In genomic region chr5:1033178-1033577, GRCh38 we compare ENCODE assay signal across 18 cellular contexts. TPM values are rescaled to one million over a fixed set of nuclear protein-coding genes. Genes with fewer than 3 reads are reported as not detected.
DNase-seq lines count a peak whose midpoint lies in the region; ATAC-seq and TF ChIP-seq lines count a peak whose summit lies in the region.
"Had no signal": no experiment of that assay in that cellular context is flagged by ENCODE, and none has a peak within 500 bp of the region (broad histone marks: within the 10 kb centered on the region; RNA-seq: fewer than 3 reads in every experiment).

No MANE protein-coding gene starts in this region.

- H3K4me1 Mint-ChIP-seq in chondrocyte (ENCODE audit: low read depth): no peaks in the 10 kb centered on the region
- peaks cover 0 to 3% of the 10 kb centered on the region in 2 donors for H3K4me1 Mint-ChIP-seq in stimulated activated naive B cell treated with anti-CD40 and anti-IgM and Interleukin-4, amounts not matched to agents 10 μg/mL and 1 μg/mL and 100 μg/mL, for 72 hours
- H3K4me1 Mint-ChIP-seq: B cell, GM23338 had no signal

- ATAC-seq in Right ventricle myocardium superior (ENCODE audit: poor library complexity): no peak
- no peak for ATAC-seq in right cardiac atrium
- ATAC-seq in HG02840 (IDR thresholded peaks at IDR 0.05; ENCODE audit: low FRiP score, unreplicated experiment): no peak
- no peak for ATAC-seq in HG02798 (IDR thresholded peaks at IDR 0.05; ENCODE audit: poor library complexity, unreplicated experiment)
- ATAC-seq in stimulated activated naive B cell treated with anti-CD40 and anti-IgM and Interleukin-4, amounts not matched to agents 10 μg/mL and 1 μg/mL and 100 μg/mL, for 72 hours (replicated peaks): no peak
- ATAC-seq: CD8-positive, alpha-beta T cell; GM23338 had no signal

- no peaks in the 10 kb centered on the region for H3K36me3 Mint-ChIP-seq in chondrocyte (ENCODE audit: low read depth)
- no peaks in the 10 kb centered on the region for H3K36me3 Mint-ChIP-seq in stimulated activated naive B cell treated with anti-CD40 and anti-IgM and Interleukin-4, amounts not matched to agents 10 μg/mL and 1 μg/mL and 100 μg/mL, for 72 hours
- H3K36me3 Mint-ChIP-seq: CD8-positive, alpha-beta T cell had no signal

- DNase-seq in Right ventricle myocardium superior: peak; percentile 22
- DNase-seq in right atrium auricular region (ENCODE audit: low spot score): no peak
- peak; percentile 81 for DNase-seq in chondrocyte (ENCODE audit: low spot score)
- DNase-seq in right cardiac atrium: peak in 2 of 3 donors; percentile 20 to 51
- peak; percentile 70 for DNase-seq in osteoblast (ENCODE audit: insufficient read length, low spot score, missing footprints)
- DNase-seq in stimulated activated naive B cell treated with anti-CD40 and anti-IgM and Interleukin-4, amounts not matched to agents 10 μg/mL and 1 μg/mL and 100 μg/mL, for 72 hours: no peak
- DNase-seq: COR-L47, DMS153, DND-41, GDM1 had no signal

- no peak overlapping the region for H3K4me3 ChIP-seq in right atrium auricular region
- H3K4me3 ChIP-seq in right cardiac atrium (ENCODE audit: low read length): no peak overlapping the region
- H3K4me3 ChIP-seq in osteoblast (ENCODE audit: insufficient read depth, low read length): no peak overlapping the region
- H3K4me3 ChIP-seq: GM23338, HAP-1 had no signal

- 95% methylated on average over 26 of the region's 26 CpGs for WGBS in right cardiac atrium

- peaks cover 29% of the 10 kb centered on the region for H3K27me3 Mint-ChIP-seq in chondrocyte (ENCODE audit: low read depth)
- peaks cover 19 to 24% of the 10 kb centered on the region in 2 donors for H3K27me3 Mint-ChIP-seq in stimulated activated naive B cell treated with anti-CD40 and anti-IgM and Interleukin-4, amounts not matched to agents 10 μg/mL and 1 μg/mL and 100 μg/mL, for 72 hours

- no peaks in the 10 kb centered on the region for H3K27me3 ChIP-seq in right atrium auricular region
- H3K27me3 ChIP-seq in right cardiac atrium (ENCODE audit: control insufficient read depth, insufficient read depth): no peaks in the 10 kb centered on the region
- H3K27me3 ChIP-seq in osteoblast (ENCODE audit: insufficient read depth, low read length): no peaks in the 10 kb centered on the region

- H3K79me2 ChIP-seq in osteoblast (ENCODE audit: insufficient read depth, low read length): no peaks in the 10 kb centered on the region

- H3K27ac ChIP-seq in right atrium auricular region (no peak overlapping the region), right cardiac atrium (ENCODE audit: low read length) (no peak overlapping the region), osteoblast (ENCODE audit: low read depth, low read length) (no peak overlapping the region)
- H3K27ac ChIP-seq: C4-2B, HL-60 had no signal

- H3K36me3 ChIP-seq in right atrium auricular region (no peaks in the 10 kb centered on the region), osteoblast (ENCODE audit: insufficient read depth, low read length) (no peaks in the 10 kb centered on the region)
- H3K36me3 ChIP-seq: HAP-1 had no signal

- H3K27ac Mint-ChIP-seq in chondrocyte (ENCODE audit: unreplicated experiment): no peak overlapping the region
- no peak overlapping the region for H3K27ac Mint-ChIP-seq in stimulated activated naive B cell treated with anti-CD40 and anti-IgM and Interleukin-4, amounts not matched to agents 10 μg/mL and 1 μg/mL and 100 μg/mL, for 72 hours
- H3K27ac Mint-ChIP-seq: B cell; CD8-positive, alpha-beta T cell had no signal

- intact Hi-C loops in Right ventricle myocardium superior (cut with DNase I): no loop called here
- intact Hi-C loops in right cardiac atrium (cut with DNase I): no loop called here

- no peaks in the 10 kb centered on the region for H3K9me3 ChIP-seq in right atrium auricular region
- no peaks in the 10 kb centered on the region for H3K9me3 ChIP-seq in right cardiac atrium (ENCODE audit: control insufficient read depth, low read length)
- no peaks in the 10 kb centered on the region for H3K9me3 ChIP-seq in osteoblast (ENCODE audit: low read depth, low read length)
- H3K9me3 ChIP-seq: HAP-1 had no signal

- H4K20me1 ChIP-seq in osteoblast (ENCODE audit: insufficient read depth, low read length): no peaks in the 10 kb centered on the region

- H3K9me3 Mint-ChIP-seq in chondrocyte (ENCODE audit: low read depth): no peaks in the 10 kb centered on the region
- no peaks in the 10 kb centered on the region for H3K9me3 Mint-ChIP-seq in stimulated activated naive B cell treated with anti-CD40 and anti-IgM and Interleukin-4, amounts not matched to agents 10 μg/mL and 1 μg/mL and 100 μg/mL, for 72 hours
- H3K9me3 Mint-ChIP-seq: CD8-positive, alpha-beta T cell had no signal

- H3K4me2 ChIP-seq in osteoblast (ENCODE audit: insufficient read depth, low read length): no peak overlapping the region
- H3K4me2 ChIP-seq: GM23338 had no signal

- H2AFZ ChIP-seq in osteoblast (ENCODE audit: low read length): no peak overlapping the region
- H2AFZ ChIP-seq: GM23338 had no signal

- TF ChIP-seq CTCF in right atrium auricular region (IDR thresholded peaks at IDR 0.05): no peak
- no peak for TF ChIP-seq CTCF in chondrocyte (IDR thresholded peaks at IDR 0.05)
- TF ChIP-seq CTCF in osteoblast (IDR thresholded peaks at IDR 0.05; ENCODE audit: extremely low read depth, low read depth, low read length): no peak

- H3K4me1 ChIP-seq in right atrium auricular region (no peaks in the 10 kb centered on the region), right cardiac atrium (ENCODE audit: control insufficient read depth, insufficient read depth, low read length) (no peaks in the 10 kb centered on the region), osteoblast (ENCODE audit: insufficient read depth, low read length) (no peaks in the 10 kb centered on the region)
- H3K4me1 ChIP-seq: HAP-1 had no signal

- H3K4me3 Mint-ChIP-seq in chondrocyte (ENCODE audit: unreplicated experiment): no peak overlapping the region
- H3K4me3 Mint-ChIP-seq in stimulated activated naive B cell treated with anti-CD40 and anti-IgM and Interleukin-4, amounts not matched to agents 10 μg/mL and 1 μg/mL and 100 μg/mL, for 72 hours: no peak overlapping the region
- H3K4me3 Mint-ChIP-seq: B cell; CD8-positive, alpha-beta T cell; GM23338 had no signal

RNA-seq across cellular contexts. Expression of gene NKD2, which starts 24.6 kb away (rescaled TPM):
- total RNA-seq in Right ventricle myocardium superior: 2.8 TPM
- total RNA-seq in right atrium auricular region: 1 to 10 TPM; 2.4 to 2.8 TPM
- total RNA-seq in chondrocyte: not detected in 3 replicates
- total RNA-seq in right cardiac atrium: 1 to 10 TPM; 1.9 to 8.6 (median 3.1) TPM
- 2.6 TPM for polyA plus RNA-seq in right cardiac atrium
- under 0.01 TPM in 1 of 2 replicates, not detected in the other for total RNA-seq in osteoblast

Comparison
In these comparisons a context has a peak if more than half of its experiments do, and no peak if none do; other contexts are left out.
1. DNase-seq: peak in Right ventricle myocardium superior (single experiment), chondrocyte (single experiment), right cardiac atrium (2 of 3) and osteoblast (single experiment); none in right atrium auricular region (single experiment) and stimulated activated naive B cell treated with anti-CD40 and anti-IgM and Interleukin-4, amounts not matched to agents 10 μg/mL and 1 μg/mL and 100 μg/mL, for 72 hours (single experiment).